In the genomic region with DNA sequence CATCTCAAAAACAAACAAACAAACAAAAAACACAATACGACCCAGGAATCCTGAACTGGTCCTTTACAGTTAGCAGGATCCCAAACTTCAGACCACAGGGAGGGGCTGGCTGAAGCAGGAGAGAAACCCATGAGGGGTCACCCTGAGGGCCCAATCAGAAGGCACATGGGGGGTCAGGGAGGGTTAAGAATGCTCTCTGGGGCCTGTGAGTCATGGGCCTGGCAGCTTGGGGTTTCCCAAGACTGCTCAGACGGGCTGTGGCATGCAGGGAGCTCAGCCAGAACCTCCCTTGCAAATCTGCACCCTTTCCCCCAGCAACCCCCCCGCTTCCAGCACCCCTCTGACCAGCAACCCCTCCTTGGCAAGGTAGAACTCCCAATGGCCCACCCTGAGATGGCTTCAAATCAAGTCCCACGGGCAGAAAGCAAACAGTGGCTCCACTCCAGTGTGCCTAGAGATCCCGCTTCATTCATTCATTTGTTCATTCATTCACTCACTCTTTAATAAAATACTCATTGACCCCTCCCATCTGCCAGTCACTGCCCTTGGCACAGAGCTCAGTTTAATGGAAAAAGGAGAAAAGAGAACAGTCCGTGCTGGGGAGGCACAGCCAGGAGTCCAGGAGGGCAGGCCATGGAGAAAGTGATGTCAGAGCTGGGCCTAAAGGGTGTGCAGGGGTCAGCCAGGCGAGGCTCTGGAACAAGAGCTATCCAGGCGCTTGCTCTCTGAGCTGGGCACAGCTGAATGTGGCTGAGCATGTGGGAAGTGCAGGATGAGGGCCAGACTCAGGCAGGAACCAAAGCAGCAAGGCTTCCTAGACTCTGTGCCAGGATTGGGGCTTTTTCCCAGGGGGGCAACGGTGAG, we compare ENCODE assay signal across 8 cellular contexts. TPM values are rescaled to one million over a fixed set of nuclear protein-coding genes. Genes with fewer than 3 reads are reported as not detected.
A peak's percentile ranks its signal among the peaks of the same experiment; 100 is the strongest.
DNase-seq lines count a peak whose midpoint lies in the region; FAIRE-seq and TF ChIP-seq lines count a peak whose summit lies in the region.

No MANE protein-coding gene starts in this region.

- no peaks in the 10 kb centered on the region for H3K4me1 ChIP-seq in OCI-LY7 (ENCODE audit: insufficient read depth, low read length, poor library complexity, severe bottlenecking)

- H3K4me3 ChIP-seq in skin epidermis (no peak overlapping the region), OCI-LY7 (ENCODE audit: low read depth, low read length, poor library complexity, severe bottlenecking) (no peak overlapping the region)

- H3K27ac ChIP-seq in skin epidermis = peak overlapping the region in 18 of 21 experiments; percentile 31 to 80 (median 62)
- H3K27ac ChIP-seq in OCI-LY7 (ENCODE audit: low read depth, low read length, poor library complexity, severe bottlenecking) = no peak overlapping the region

- no peak overlapping the region for H3K4me3 Mint-ChIP-seq in CD14-positive monocyte

- no peak overlapping the region for H2AFZ ChIP-seq in OCI-LY7 (ENCODE audit: low read length)

- DNase-seq in H54 (ENCODE audit: insufficient read length, low spot score) = peak; percentile 62
- peak; percentile 89 for DNase-seq in SW480 (ENCODE audit: low spot score)
- peak; percentile 98 for DNase-seq in glomerular visceral epithelial cell (ENCODE audit: extremely low spot score)
- DNase-seq in CD14-positive monocyte (ENCODE audit: low spot score) = no peak
- no peak for DNase-seq in OCI-LY7 (ENCODE audit: low spot score)
- DNase-seq in GF-D8 (lab: John Stamatoyannopoulos, UW) = no peak
- no peak for DNase-seq in cortex of kidney (lab: John Stamatoyannopoulos, UW)

- no peaks in the 10 kb centered on the region for H3K9me3 Mint-ChIP-seq in CD14-positive monocyte

- H3K9me2 ChIP-seq in OCI-LY7 (ENCODE audit: insufficient read depth, low read length) = no peaks in the 10 kb centered on the region

- no peak overlapping the region for H3K4me2 ChIP-seq in OCI-LY7 (ENCODE audit: low read length)

- CTCF ChIA-PET in OCI-LY7 (lab: Charles Lee; ENCODE audit: unreplicated experiment) = no interaction called here

- no peaks in the 10 kb centered on the region for H3K36me3 Mint-ChIP-seq in CD14-positive monocyte

- BruUV-seq in OCI-LY7 (replicated peaks; lab: Mats Ljungman, UMichigan) = no TSS peak

- H3K36me3 ChIP-seq in OCI-LY7 (ENCODE audit: insufficient read depth, low read length) = no peaks in the 10 kb centered on the region

- TF ChIP-seq CTCF in CD14-positive monocyte (IDR thresholded peaks at IDR 0.05) (no peak), OCI-LY7 (conservative IDR thresholded peaks at IDR 0.05; ENCODE audit: low read length) (no peak)

- TF ChIP-seq POLR2A in H54 (IDR thresholded peaks at IDR 0.05; ENCODE audit: low read depth, low read length) = no peak

- H3K27me3 Mint-ChIP-seq in CD14-positive monocyte (ENCODE audit: low read depth in 3 of 3) = peaks cover 22 to 48% (median 30%) of the 10 kb centered on the region in 3 donors

- H3K79me2 ChIP-seq in OCI-LY7 (ENCODE audit: insufficient read depth, low read depth, low read length) = no peaks in the 10 kb centered on the region

- H3K9me3 ChIP-seq in OCI-LY7 (ENCODE audit: low read length) = no peaks in the 10 kb centered on the region

- H3K4me1 Mint-ChIP-seq in CD14-positive monocyte = no peaks in the 10 kb centered on the region

- no peaks in the 10 kb centered on the region for H4K20me1 ChIP-seq in OCI-LY7 (ENCODE audit: insufficient read depth, low read length)

- intact Hi-C loops in CD14-positive monocyte (cut with micrococcal nuclease) (loop anchor here in 1 of 2 donors (10.0 kb wide), 1 partner anchor 256 kb away; no protein-coding TSS in a partner anchor), OCI-LY7 (cut with micrococcal nuclease; ENCODE audit: unreplicated experiment) (no loop called here)

- H3K27ac Mint-ChIP-seq in CD14-positive monocyte = peak overlapping the region in 1 of 7 donors; percentile 46

- FAIRE-seq in H54 (lab: Jason Lieb, UNC) = no peak

- POLR2A ChIA-PET in OCI-LY7 (lab: Charles Lee) = interaction anchor here (0.7 kb wide), 1 partner anchor 11 kb away, joined by 4 read pairs; no protein-coding TSS in a partner anchor

RNA-seq across cellular contexts. Expression of gene UQCRHL, which starts 8.2 kb away (rescaled TPM):
- 1 to 10 TPM; 1.0 TPM for polyA plus RNA-seq in CD14-positive monocyte
- 12.4 and 15.0 TPM in 2 replicates for total RNA-seq in OCI-LY7 (2014; rRNA removed; shearing (Covaris generic))
- 2.4 and 3.4 TPM in 2 replicates for total RNA-seq in OCI-LY7 (2022)

RNA-seq across cellular contexts. Expression of gene FBLIM1, which starts 40.6 kb away (rescaled TPM):
- polyA plus RNA-seq in CD14-positive monocyte = not detected
- total RNA-seq in OCI-LY7 (2014; rRNA removed; shearing (Covaris generic)) = not detected in 2 replicates
- not detected in 2 replicates for total RNA-seq in OCI-LY7 (2022)

RNA-seq across cellular contexts. Expression of gene SPEN, which starts 48.3 kb away (rescaled TPM):
- polyA plus RNA-seq in CD14-positive monocyte = 1 to 10 TPM; 3.1 to 6.1 TPM
- total RNA-seq in OCI-LY7 (2014; rRNA removed; shearing (Covaris generic)) = 40.7 and 41.4 TPM in 2 replicates
- 87.1 and 90.3 TPM in 2 replicates for total RNA-seq in OCI-LY7 (2022)

RNA-seq across cellular contexts. Expression of gene TMEM82, which starts 56.9 kb away (rescaled TPM):
- not detected for polyA plus RNA-seq in CD14-positive monocyte
- not detected in 2 replicates for total RNA-seq in OCI-LY7 (2014; rRNA removed; shearing (Covaris generic))
- not detected in 2 replicates for total RNA-seq in OCI-LY7 (2022)

Comparison
In these comparisons a context has a peak if more than half of its experiments do, and no peak if none do; other contexts are left out.
1. DNase-seq: peak in H54 (single experiment), SW480 (single experiment) and glomerular visceral epithelial cell (single experiment); none in CD14-positive monocyte (single experiment), OCI-LY7 (single experiment), GF-D8 (single experiment) and cortex of kidney (single experiment).